ENCODE assay signal across 10 cellular contexts in the genomic region with DNA sequence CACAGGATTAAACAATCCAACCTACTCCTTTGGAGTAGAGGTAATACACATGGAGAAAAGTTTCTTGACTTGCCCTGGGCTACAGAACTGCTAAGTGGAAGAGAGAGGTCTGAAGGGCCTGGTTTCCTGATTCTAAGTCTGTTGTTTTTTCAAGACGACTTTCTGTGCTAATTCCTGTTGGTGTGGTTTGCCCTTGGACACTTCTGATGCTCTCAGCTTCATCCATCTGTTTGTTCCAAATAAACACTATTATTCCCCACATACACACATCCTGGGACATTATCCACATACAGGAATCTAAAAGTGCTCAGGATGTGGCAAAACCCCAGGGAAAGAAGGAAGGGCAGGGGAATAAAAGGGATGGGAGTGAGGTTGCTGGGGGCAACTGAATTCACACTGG.
DNase-seq lines count a peak whose midpoint lies in the region; ATAC-seq and TF ChIP-seq lines count a peak whose summit lies in the region.
"Had no signal": no experiment of that assay in that cellular context is flagged by ENCODE, and none has a peak within 500 bp of the region (broad histone marks: within the 10 kb centered on the region; RNA-seq: fewer than 3 reads in every experiment).

No MANE protein-coding gene starts in this region.

- ATAC-seq in RWPE2 (ENCODE audit: low read depth): no peak
- no peak for ATAC-seq in psoas muscle
- ATAC-seq in GM18517 (IDR thresholded peaks at IDR 0.05; ENCODE audit: unreplicated experiment): no peak
- ATAC-seq in GM18505 (IDR thresholded peaks at IDR 0.05; ENCODE audit: unreplicated experiment): no peak
- no peak for ATAC-seq in HG02840 (IDR thresholded peaks at IDR 0.05; ENCODE audit: low FRiP score, unreplicated experiment)
- no peak for ATAC-seq in GM18870 (IDR thresholded peaks at IDR 0.05; ENCODE audit: unreplicated experiment)

- DNase-seq in G401 (ENCODE audit: low spot score) (peak; percentile 52), RWPE2 (ENCODE audit: low spot score) (no peak), epithelial cell of esophagus (ENCODE audit: low read depth) (peak; percentile 45), psoas muscle (no peak)
- DNase-seq: activated CD8-positive, alpha-beta memory T cell treated with anti-CD3 and anti-CD28 coated beads, Interleukin-2, amount 50 U/mL, for 4 hours; SW 1271 had no signal

- H3K9me3 ChIP-seq in RWPE2 (ENCODE audit: severe bottlenecking): no peaks in the 10 kb centered on the region
- no peaks in the 10 kb centered on the region for H3K9me3 ChIP-seq in psoas muscle

- H3K27me3 ChIP-seq in RWPE2 (ENCODE audit: insufficient read depth, poor library complexity, severe bottlenecking): no peaks in the 10 kb centered on the region
- no peaks in the 10 kb centered on the region for H3K27me3 ChIP-seq in psoas muscle (ENCODE audit: insufficient read depth in 3 of 3, low read length in 2 of 3)

- no peak for TF ChIP-seq POLR2A in GM18505 (IDR thresholded peaks at IDR 0.05; ENCODE audit: borderline replicate concordance, extremely low read depth, insufficient read depth, insufficient read length)

- TF ChIP-seq CTCF in RWPE2 (IDR thresholded peaks at IDR 0.05; ENCODE audit: poor library complexity, severe bottlenecking) (no peak), epithelial cell of esophagus (IDR thresholded peaks at IDR 0.05; ENCODE audit: insufficient read depth, low read depth, low read length, missing control alignments) (no peak), psoas muscle (IDR thresholded peaks at IDR 0.05) (no peak)

- in situ Hi-C loops in G401 (cut with HindIII; ENCODE audit: low sequenced_read_pairs): no loop called here

- H3K27ac ChIP-seq in RWPE2 (ENCODE audit: poor library complexity, severe bottlenecking) (peak overlapping the region; percentile 97), psoas muscle (peak overlapping the region; percentile 5)

- H3K36me3 ChIP-seq in RWPE2 (ENCODE audit: low read depth) (no peaks in the 10 kb centered on the region), psoas muscle (ENCODE audit: insufficient read depth in 1 of 2, low read depth in 1 of 2) (no peaks in the 10 kb centered on the region)

- WGBS in psoas muscle, 3 donors: 54 to 75% (median 65%) methylated on average over 1 of the region's 1 CpG

- H3K4me3 ChIP-seq in RWPE2 (ENCODE audit: severe bottlenecking) (no peak overlapping the region), epithelial cell of esophagus (ENCODE audit: low read length) (no peak overlapping the region), psoas muscle (no peak overlapping the region)

- H3K4me1 ChIP-seq in RWPE2 (ENCODE audit: insufficient read depth, poor library complexity, severe bottlenecking): peaks cover 60% of the 10 kb centered on the region
- peaks cover 2% of the 10 kb centered on the region for H3K4me1 ChIP-seq in psoas muscle

- intact Hi-C loops in psoas muscle (cut with DNase I): no loop called here

Comparison
In these comparisons a context has a peak if more than half of its experiments do, and no peak if none do; other contexts are left out.
1. DNase-seq: peak in G401 (single experiment) and epithelial cell of esophagus (single experiment); none in RWPE2 (single experiment) and psoas muscle (0 of 2).